25 cellular contexts compared by ENCODE assay signal in the genomic region with DNA sequence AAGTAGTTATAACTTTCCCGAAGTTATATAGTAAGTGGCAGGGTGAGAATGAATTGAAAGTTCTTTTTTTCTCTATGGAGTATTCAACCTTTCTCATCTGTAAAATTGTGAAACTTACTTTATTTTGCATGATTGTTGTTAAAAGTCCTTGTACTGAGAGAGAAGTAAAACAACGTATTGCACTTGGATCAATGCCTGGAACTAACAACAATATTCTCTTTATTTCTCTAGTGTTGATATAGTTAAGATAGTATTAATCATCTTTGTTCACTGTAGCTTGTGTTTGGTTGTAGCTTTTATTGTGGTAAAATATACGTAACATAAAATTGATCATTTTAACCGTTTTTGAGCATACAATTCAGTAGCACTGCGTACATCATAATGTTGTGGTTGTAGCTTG.
"Had no signal": no experiment of that assay in that cellular context is flagged by ENCODE, and none has a peak within 500 bp of the region (broad histone marks: within the 10 kb centered on the region; RNA-seq: fewer than 3 reads in every experiment).

No MANE protein-coding gene starts in this region.

- H3K4me3 ChIP-seq: breast epithelium, colonic mucosa, esophagus squamous epithelium, hepatocyte, upper lobe of left lung had no signal

- H3K4me1 ChIP-seq: colonic mucosa had no signal

- H3K36me3 ChIP-seq: breast epithelium, colonic mucosa, esophagus squamous epithelium, upper lobe of left lung had no signal

- H3K4me3 Mint-ChIP-seq: activated B cell treated with CpG ODN at 0.5 μM for 24 hours; activated CD4-positive, alpha-beta T cell treated with anti-CD3 and anti-CD28 coated beads for 36 hours; activated naive CD4-positive, alpha-beta T cell treated with anti-CD3 and anti-CD28 coated beads for 36 hours; activated naive CD8-positive, alpha-beta T cell treated with anti-CD3 and anti-CD28 coated beads, Interleukin-2, amount 50 U/mL, for 24 hours; activated T-cell treated with anti-CD3 and anti-CD28 coated beads, Interleukin-2, amount 50 U/mL, for 4 hours; immature natural killer cell had no signal

- H3K4me2 ChIP-seq: hepatocyte had no signal

- H3K9me3 Mint-ChIP-seq: activated B cell treated with CpG ODN at 0.5 μM for 24 hours; activated naive CD4-positive, alpha-beta T cell treated with anti-CD3 and anti-CD28 coated beads for 36 hours; activated naive CD8-positive, alpha-beta T cell treated with anti-CD3 and anti-CD28 coated beads, Interleukin-2, amount 50 U/mL, for 24 hours; activated T-cell treated with anti-CD3 and anti-CD28 coated beads, Interleukin-2, amount 50 U/mL, for 4 hours; immature natural killer cell had no signal

- H3K27ac Mint-ChIP-seq: activated B cell treated with CpG ODN at 0.5 μM for 24 hours; activated CD4-positive, alpha-beta T cell treated with anti-CD3 and anti-CD28 coated beads for 36 hours; activated naive CD8-positive, alpha-beta T cell treated with anti-CD3 and anti-CD28 coated beads, Interleukin-2, amount 50 U/mL, for 24 hours had no signal

- DNase-seq: activated B cell treated with CpG ODN at 0.5 μM for 24 hours; activated CD4-positive, alpha-beta T cell treated with anti-CD3 and anti-CD28 coated beads for 36 hours; activated CD4-positive, alpha-beta T cell treated with anti-CD3 and anti-CD28 coated beads, Interleukin-2, amount 50 U/mL, for 4 hours; activated CD8-positive, alpha-beta memory T cell treated with anti-CD3 and anti-CD28 coated beads for 24 hours; activated CD8-positive, alpha-beta memory T cell treated with anti-CD3 and anti-CD28 coated beads, Interleukin-2, amount 50 U/mL, for 4 hours; activated effector memory CD4-positive, alpha-beta T cell treated with Interleukin-2 at 50 U/mL for 16 hours; activated naive CD4-positive, alpha-beta T cell treated with anti-CD3 and anti-CD28 coated beads for 36 hours; activated naive CD8-positive, alpha-beta T cell treated with anti-CD3 and anti-CD28 coated beads, Interleukin-2, amount 50 U/mL, for 24 hours; activated T-cell treated with anti-CD3 and anti-CD28 coated beads, Interleukin-2, amount 50 U/mL, for 4 hours; colonic mucosa; dorsolateral prefrontal cortex; esophagus squamous epithelium; foreskin fibroblast; glutamatergic neuron; immature natural killer cell; left ventricle myocardium superior; midbrain; natural killer cell; stimulated activated CD4-positive, alpha-beta T cell treated with anti-CD3 and anti-CD28 coated beads, Interleukin-4, amount 100 ng/mL, for 24 hours; stimulated activated naive CD4-positive, alpha-beta T cell treated with Interleukin-2 at 50 U/mL for 16 hours; T1000; upper lobe of left lung had no signal

- H3K27ac ChIP-seq: breast epithelium, colonic mucosa, esophagus squamous epithelium, hepatocyte, upper lobe of left lung had no signal

- H3K36me3 Mint-ChIP-seq: immature natural killer cell, natural killer cell had no signal

- H3K27me3 Mint-ChIP-seq: activated B cell treated with CpG ODN at 0.5 μM for 24 hours; activated CD4-positive, alpha-beta T cell treated with anti-CD3 and anti-CD28 coated beads for 36 hours; activated naive CD8-positive, alpha-beta T cell treated with anti-CD3 and anti-CD28 coated beads, Interleukin-2, amount 50 U/mL, for 24 hours; progenitor cell of endocrine pancreas had no signal

- H3K9me3 ChIP-seq: breast epithelium, colonic mucosa, esophagus squamous epithelium, upper lobe of left lung had no signal

- H2AFZ ChIP-seq: hepatocyte had no signal

- H3K27me3 ChIP-seq: breast epithelium, colonic mucosa, dorsolateral prefrontal cortex, esophagus squamous epithelium, hepatocyte, upper lobe of left lung had no signal
